Comparison of ENCODE assay signal across 8 cellular contexts in genomic region chr5:610744-611730, GRCh38. TPM values are rescaled to one million over a fixed set of nuclear protein-coding genes. Genes with fewer than 3 reads are reported as not detected.
DNase-seq lines count a peak whose midpoint lies in the region; ATAC-seq, FAIRE-seq and TF ChIP-seq lines count a peak whose summit lies in the region.

No MANE protein-coding gene starts in this region.

- TF ChIP-seq RAD21 in HepG2 (CRISPR knock-in tag; IDR thresholded peaks at IDR 0.05): no peak

- in situ Hi-C loops in HepG2 (cut with HindIII; ENCODE audit: extremely low pct_ligation_motif_present, low pct_unique_long_range_greater_than_20kb): no loop called here

- peaks cover 32% of the 10 kb centered on the region for H3K4me1 Mint-ChIP-seq in activated CD8-positive, alpha-beta memory T cell treated with anti-CD3 and anti-CD28 coated beads, Interleukin-2, amount 10 ng/mL, durations not matched to agents 7 days and 5 days
- H3K4me1 Mint-ChIP-seq in activated naive CD8-positive, alpha-beta T cell treated with anti-CD3 and anti-CD28 coated beads, Interleukin-2, amount 10 ng/mL, durations not matched to agents 7 days and 5 days: peaks cover 32% of the 10 kb centered on the region

- H3K27me3 ChIP-seq in HepG2 (ENCODE audit: control insufficient read depth in 1 of 2, insufficient read depth in 2 of 2, low read length in 2 of 2) (peaks cover 0 to 7% of the 10 kb centered on the region in 2 experiments; a peak in 2 of 5 replicates), testis (no peaks in the 10 kb centered on the region)

- TF ChIP-seq POLR2A in HepG2 (IDR thresholded peaks at IDR 0.05; ENCODE audit: insufficient read depth in 1 of 2, low read depth in 2 of 2, low read length in 2 of 2): no peak
- no peak for TF ChIP-seq POLR2A in testis (IDR thresholded peaks at IDR 0.05)

- BruUV-seq in HepG2 (replicated peaks; lab: Mats Ljungman, UMichigan): no TSS peak

- peaks cover 9% of the 10 kb centered on the region for H3K9me3 Mint-ChIP-seq in activated CD8-positive, alpha-beta memory T cell treated with anti-CD3 and anti-CD28 coated beads, Interleukin-2, amount 10 ng/mL, durations not matched to agents 7 days and 5 days (ENCODE audit: low read depth)
- peaks cover 3% of the 10 kb centered on the region for H3K9me3 Mint-ChIP-seq in activated naive CD8-positive, alpha-beta T cell treated with anti-CD3 and anti-CD28 coated beads, Interleukin-2, amount 10 ng/mL, durations not matched to agents 7 days and 5 days

- 51% methylated on average over 7 of the region's 11 CpGs for WGBS in HepG2 (ENCODE audit: low lambda C conversion rate)
- 34% methylated on average over 11 of the region's 11 CpGs for WGBS in testis, 2 donors

- H4K20me1 ChIP-seq in HepG2 (ENCODE audit: insufficient read depth, low read length): no peaks in the 10 kb centered on the region

- no peaks in the 10 kb centered on the region for H3K36me3 ChIP-seq in HepG2 (replicated peaks in 1 of 2; ENCODE audit: control insufficient read depth in 1 of 2, insufficient read depth in 2 of 2, low read length in 2 of 2)
- no peaks in the 10 kb centered on the region for H3K36me3 ChIP-seq in testis (ENCODE audit: low read depth, missing control alignments)

- peaks cover 36% of the 10 kb centered on the region for H3K79me2 ChIP-seq in HepG2 (ENCODE audit: insufficient read depth, low read length)

- ATAC-seq in activated CD8-positive, alpha-beta memory T cell treated with anti-CD3 and anti-CD28 coated beads, Interleukin-2, amount 10 ng/mL, durations not matched to agents 7 days and 5 days: no peak
- ATAC-seq in activated naive CD8-positive, alpha-beta T cell treated with anti-CD3 and anti-CD28 coated beads, Interleukin-2, amount 10 ng/mL, durations not matched to agents 7 days and 5 days (ENCODE audit: low read depth): no peak
- ATAC-seq in HepG2 (no peak), GM21723 (IDR thresholded peaks at IDR 0.05; ENCODE audit: unreplicated experiment) (no peak)

- peaks cover 8% of the 10 kb centered on the region for H3K27me3 Mint-ChIP-seq in activated CD8-positive, alpha-beta memory T cell treated with anti-CD3 and anti-CD28 coated beads, Interleukin-2, amount 10 ng/mL, durations not matched to agents 7 days and 5 days
- H3K27me3 Mint-ChIP-seq in activated naive CD8-positive, alpha-beta T cell treated with anti-CD3 and anti-CD28 coated beads, Interleukin-2, amount 10 ng/mL, durations not matched to agents 7 days and 5 days: peaks cover 8% of the 10 kb centered on the region

- CTCF ChIA-PET in activated CD8-positive, alpha-beta memory T cell treated with anti-CD3 and anti-CD28 coated beads, Interleukin-2, amount 10 ng/mL, durations not matched to agents 7 days and 5 days (lab: Charles Lee): interaction anchor here (1.3 kb wide), 1 partner anchor 27 kb away, joined by 3 read pairs; no protein-coding TSS in a partner anchor
- CTCF ChIA-PET in HepG2 (lab: Yijun Ruan, JAX; ENCODE audit: low intra/inter-chr PET ratio, low total read pairs): no interaction called here

- H3K27ac ChIP-seq in HepG2 (ENCODE audit: extremely low read length, insufficient read depth, low read length) (no peak overlapping the region), testis (peak overlapping the region in 1 of 2 donors; percentile 59)

- peak overlapping the region; percentile 86 for H3K4me2 ChIP-seq in HepG2 (ENCODE audit: low read depth, low read length)

- H3K4me3 Mint-ChIP-seq in activated CD8-positive, alpha-beta memory T cell treated with anti-CD3 and anti-CD28 coated beads, Interleukin-2, amount 10 ng/mL, durations not matched to agents 7 days and 5 days: peak overlapping the region; percentile 84
- peak overlapping the region; percentile 82 for H3K4me3 Mint-ChIP-seq in activated naive CD8-positive, alpha-beta T cell treated with anti-CD3 and anti-CD28 coated beads, Interleukin-2, amount 10 ng/mL, durations not matched to agents 7 days and 5 days

- DNase-seq in activated CD8-positive, alpha-beta memory T cell treated with anti-CD3 and anti-CD28 coated beads, Interleukin-2, amount 10 ng/mL, durations not matched to agents 7 days and 5 days: peak; percentile 40
- DNase-seq in activated CD8-positive, alpha-beta memory T cell treated with anti-CD3 and anti-CD28 coated beads for 24 hours: no peak
- no peak for DNase-seq in activated naive CD8-positive, alpha-beta T cell treated with anti-CD3 and anti-CD28 coated beads, Interleukin-2, amount 10 ng/mL, durations not matched to agents 7 days and 5 days
- DNase-seq in HepG2 (ENCODE audit: low spot score): no peak
- no peak for DNase-seq in testis
- DNase-seq in C1 segment of cervical spinal cord (lab: John Stamatoyannopoulos, UW): no peak
- DNase-seq in activated CD4-positive, CD25-positive, alpha-beta regulatory T cell (lab: John Stamatoyannopoulos, UW): no peak

- POLR2A ChIA-PET in activated naive CD8-positive, alpha-beta T cell treated with anti-CD3 and anti-CD28 coated beads, Interleukin-2, amount 10 ng/mL, durations not matched to agents 7 days and 5 days (lab: Charles Lee): interaction anchor here (0.9 to 1.3 kb wide), 3 partner anchors 81 to 164 kb away, joined by 3 to 4 read pairs (median 3); no protein-coding TSS in a partner anchor
- POLR2A ChIA-PET in HepG2 (lab: Yijun Ruan, JAX): interaction anchor here (1.0 kb wide), 1 partner anchor 10 kb away, joined by 4 read pairs; no protein-coding TSS in a partner anchor

- peak overlapping the region; percentile 22 for H3K27ac Mint-ChIP-seq in activated CD8-positive, alpha-beta memory T cell treated with anti-CD3 and anti-CD28 coated beads, Interleukin-2, amount 10 ng/mL, durations not matched to agents 7 days and 5 days
- peak overlapping the region; percentile 24 for H3K27ac Mint-ChIP-seq in activated naive CD8-positive, alpha-beta T cell treated with anti-CD3 and anti-CD28 coated beads, Interleukin-2, amount 10 ng/mL, durations not matched to agents 7 days and 5 days

- H3K9me3 ChIP-seq in HepG2 (ENCODE audit: low read length) (no peaks in the 10 kb centered on the region), testis (no peaks in the 10 kb centered on the region)

- H3K36me3 Mint-ChIP-seq in activated CD8-positive, alpha-beta memory T cell treated with anti-CD3 and anti-CD28 coated beads, Interleukin-2, amount 10 ng/mL, durations not matched to agents 7 days and 5 days: peaks cover 21% of the 10 kb centered on the region
- H3K36me3 Mint-ChIP-seq in activated naive CD8-positive, alpha-beta T cell treated with anti-CD3 and anti-CD28 coated beads, Interleukin-2, amount 10 ng/mL, durations not matched to agents 7 days and 5 days: peaks cover 21% of the 10 kb centered on the region

- H2AFZ ChIP-seq in HepG2 (ENCODE audit: low read length): no peak overlapping the region

- FAIRE-seq in HepG2 (lab: Jason Lieb, UNC): no peak

- H3K4me3 ChIP-seq in HepG2 (replicated peaks in 1 of 3; ENCODE audit: insufficient read depth in 1 of 3, low read depth in 2 of 3, low read length in 3 of 3) (peak overlapping the region; percentile 61 to 89 (median 84)), testis (peak overlapping the region; percentile 76 to 82)

- no peak for TF ChIP-seq EP300 in HepG2 (IDR thresholded peaks at IDR 0.05; ENCODE audit: low read depth in 2 of 2, low read length in 2 of 2)
- no peak for TF ChIP-seq EP300 in HepG2 (CRISPR knock-in tag; IDR thresholded peaks at IDR 0.05; ENCODE audit: borderline replicate concordance)

- intact Hi-C loops in HepG2 (cut with micrococcal nuclease; ENCODE audit: unreplicated experiment) (loop anchor here (10.0 kb wide), 1 partner anchor 76 kb away; no protein-coding TSS in a partner anchor), testis (cut with DNase I; ENCODE audit: low total_unique reads) (no loop called here)

- TF ChIP-seq CTCF in HepG2 (CRISPR knock-in tag; IDR thresholded peaks at IDR 0.05): no peak
- TF ChIP-seq CTCF in testis (IDR thresholded peaks at IDR 0.05): no peak

- peaks cover 69% of the 10 kb centered on the region for H3K4me1 ChIP-seq in HepG2 (ENCODE audit: insufficient read depth, low read length)
- H3K4me1 ChIP-seq in testis: peaks cover 14% of the 10 kb centered on the region

- H3K9ac ChIP-seq in HepG2 (ENCODE audit: insufficient read depth, low read depth, low read length): peak overlapping the region; percentile 60; the same call in 1 of the 2 replicates

TF ChIP-seq in HepG2, 621 proteins besides CTCF, POLR2A, EP300 and RAD21 (continues in another document):
- TF ChIP-seq, protein P1, sequence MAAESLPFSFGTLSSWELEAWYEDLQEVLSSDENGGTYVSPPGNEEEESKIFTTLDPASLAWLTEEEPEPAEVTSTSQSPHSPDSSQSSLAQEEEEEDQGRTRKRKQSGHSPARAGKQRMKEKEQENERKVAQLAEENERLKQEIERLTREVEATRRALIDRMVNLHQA (CRISPR knock-in tag; IDR thresholded peaks at IDR 0.05): no peak

RNA-seq across cellular contexts. Expression of gene CEP72, which starts 1.1 kb away (rescaled TPM):
- total RNA-seq in activated CD8-positive, alpha-beta memory T cell treated with anti-CD3 and anti-CD28 coated beads, Interleukin-2, amount 10 ng/mL, durations not matched to agents 7 days and 5 days: 10 to 100 TPM; 32.2 to 40.5 TPM
- total RNA-seq in activated naive CD8-positive, alpha-beta T cell treated with anti-CD3 and anti-CD28 coated beads, Interleukin-2, amount 10 ng/mL, durations not matched to agents 7 days and 5 days: 10 to 100 TPM; 33.8 to 35.7 TPM
- total RNA-seq in HepG2 (2016; rRNA removed; fragmentation: Illumina TruSeq; extraction: Trizol) (8.1 and 9.4 TPM in 2 replicates), testis (10 to 100 TPM; 19.8 to 31.2 TPM)
- total RNA-seq in HepG2 (2016; cell fraction: cytosol; rRNA removed; fragmentation: Illumina TruSeq; extraction: Trizol; ENCODE audit: low read depth): 11.3 and 14.4 TPM in 2 replicates
- 6.5 and 9.1 TPM in 2 replicates for total RNA-seq in HepG2 (2016; cell fraction: insoluble cytoplasmic fraction; rRNA removed; fragmentation: Illumina TruSeq; extraction: Trizol)
- total RNA-seq in HepG2 (2016; cell fraction: membrane; rRNA removed; fragmentation: Illumina TruSeq; extraction: Trizol): 6.6 and 7.9 TPM in 2 replicates
- 11.4 and 12.2 TPM in 2 replicates for total RNA-seq in HepG2 (2016; cell fraction: nucleus; rRNA removed; fragmentation: Illumina TruSeq; extraction: Trizol)
- polyA plus RNA-seq in HepG2 (2011; rRNA removed) (3.4 and 4.4 TPM in 2 replicates), testis (ENCODE audit: insufficient read depth, low read depth, low replicate concordance) (18.5 TPM)
- polyA plus RNA-seq in HepG2 (2011; cell fraction: cytosol; rRNA removed): 1.9 and 3.9 TPM in 2 replicates
- polyA plus RNA-seq in HepG2 (2011; cell fraction: nucleus; rRNA removed): 8.5 and 11.6 TPM in 2 replicates
- 1.8 and 3.2 TPM in 2 replicates for polyA plus RNA-seq in HepG2 (2012)
- 0.64 and 0.84 TPM in 2 replicates for polyA plus RNA-seq in HepG2 (2016; cell fraction: cytosol; fragmentation: Illumina TruSeq; extraction: Trizol; ENCODE audit: low read depth)
- polyA plus RNA-seq in HepG2 (2016; cell fraction: insoluble cytoplasmic fraction; fragmentation: Illumina TruSeq; extraction: Trizol; ENCODE audit: low read depth): 6.3 and 7.6 TPM in 2 replicates
- 1.9 and 2.0 TPM in 2 replicates for polyA plus RNA-seq in HepG2 (2016; cell fraction: membrane; fragmentation: Illumina TruSeq; extraction: Trizol; ENCODE audit: low read depth)
- polyA plus RNA-seq in HepG2 (2016; cell fraction: nucleus; fragmentation: Illumina TruSeq; extraction: Trizol; ENCODE audit: insufficient read depth, low read depth): 17.4 and 20.5 TPM in 2 replicates
- 15.4 and 136 TPM in 2 replicates for polyA minus RNA-seq in HepG2 (2011; rRNA and poly(A)+ RNA removed; ENCODE audit: low replicate concordance)
- 3.4 and 4.0 TPM in 2 replicates for polyA minus RNA-seq in HepG2 (2011; cell fraction: cytosol; rRNA and poly(A)+ RNA removed)
- 13.1 and 17.0 TPM in 2 replicates for polyA minus RNA-seq in HepG2 (2011; cell fraction: nucleus; rRNA and poly(A)+ RNA removed)
